In genomic region chr7:107057474-107057833, GRCh38 we compare ENCODE assay signal across 32 cellular contexts.
"Had no signal": no experiment of that assay in that cellular context is flagged by ENCODE, and none has a peak within 500 bp of the region (broad histone marks: within the 10 kb centered on the region; RNA-seq: fewer than 3 reads in every experiment).

No MANE protein-coding gene starts in this region.

- H3K27ac ChIP-seq: breast epithelium, colonic mucosa, epithelial cell of prostate, heart left ventricle, WERI-Rb-1 had no signal

- H3K4me1 ChIP-seq: breast epithelium, colonic mucosa, heart left ventricle had no signal

- H3K27me3 Mint-ChIP-seq: activated B cell treated with CpG ODN at 0.5 μM for 24 hours; activated CD8-positive, alpha-beta T cell treated with anti-CD3 and anti-CD28 coated beads for 36 hours; brain had no signal

- H3K27ac Mint-ChIP-seq: activated B cell treated with CpG ODN at 0.5 μM for 24 hours; activated CD8-positive, alpha-beta T cell treated with anti-CD3 and anti-CD28 coated beads for 36 hours; activated naive CD8-positive, alpha-beta T cell; activated T-helper 17 cell treated with anti-CD3 and anti-CD28 coated beads, Interleukin-2, amount 50 U/mL, for 72 hours; T-helper 17 cell; T-helper 2 cell treated with Interferon-gamma antibody and Interleukin-4, amounts not matched to agents 5 μg/mL and 100 μg/mL, for 36 hours had no signal

- H3K9me3 Mint-ChIP-seq: activated B cell treated with CpG ODN at 0.5 μM for 24 hours; activated CD8-positive, alpha-beta T cell treated with anti-CD3 and anti-CD28 coated beads for 36 hours; activated T-cell treated with anti-CD3 and anti-CD28 coated beads, Interleukin-2, amount 50 U/mL, for 4 hours; activated T-helper 17 cell treated with anti-CD3 and anti-CD28 coated beads, Interleukin-2, amount 50 U/mL, for 72 hours; T-helper 2 cell treated with Interferon-gamma antibody and Interleukin-4, amounts not matched to agents 5 μg/mL and 100 μg/mL, for 36 hours had no signal

- H3K27me3 ChIP-seq: breast epithelium, cardiac muscle cell, colonic mucosa, heart left ventricle had no signal

- H3K4me3 ChIP-seq: breast epithelium, cardiac muscle cell, colonic mucosa, heart left ventricle had no signal

- H3K36me3 Mint-ChIP-seq: activated naive CD8-positive, alpha-beta T cell had no signal

- H3K9me3 ChIP-seq: breast epithelium, colonic mucosa had no signal

- ATAC-seq: activated CD4-positive, CD25-positive, alpha-beta regulatory T cell treated with anti-CD3 and anti-CD28 coated beads, Interleukin-2, amount 50 U/mL, for 24 hours; activated CD8-positive, alpha-beta T cell treated with anti-CD3 and anti-CD28 coated beads for 36 hours; activated T-cell treated with anti-CD3 and anti-CD28 coated beads, Interleukin-2, amount 50 U/mL, for 4 hours; activated T-helper 17 cell treated with anti-CD3 and anti-CD28 coated beads, Interleukin-2, amount 50 U/mL, for 72 hours; heart left ventricle; T-helper 17 cell had no signal

- H3K4me1 Mint-ChIP-seq: activated B cell treated with CpG ODN at 0.5 μM for 24 hours; activated T-helper 17 cell treated with anti-CD3 and anti-CD28 coated beads, Interleukin-2, amount 50 U/mL, for 72 hours; T-helper 17 cell had no signal

- H3K4me3 Mint-ChIP-seq: activated B cell treated with CpG ODN at 0.5 μM for 24 hours; activated CD8-positive, alpha-beta T cell treated with anti-CD3 and anti-CD28 coated beads for 36 hours; activated naive CD8-positive, alpha-beta T cell; activated T-cell treated with anti-CD3 and anti-CD28 coated beads, Interleukin-2, amount 50 U/mL, for 4 hours; activated T-helper 17 cell treated with anti-CD3 and anti-CD28 coated beads, Interleukin-2, amount 50 U/mL, for 72 hours; brain; T-helper 17 cell; T-helper 2 cell treated with Interferon-gamma antibody and Interleukin-4, amounts not matched to agents 5 μg/mL and 100 μg/mL, for 36 hours had no signal

- H3K36me3 ChIP-seq: breast epithelium, cardiac muscle cell, colonic mucosa, heart left ventricle, WERI-Rb-1 had no signal

- DNase-seq: activated B cell treated with CpG ODN at 0.5 μM for 24 hours; activated CD4-positive, alpha-beta T cell treated with anti-CD3 and anti-CD28 coated beads for 48 hours; activated CD4-positive, alpha-beta T cell treated with anti-CD3 and anti-CD28 coated beads, Interleukin-2, amount 50 U/mL, for 1 hour; activated CD4-positive, alpha-beta T cell treated with anti-CD3 and anti-CD28 coated beads, Interleukin-2, amount 50 U/mL, for 48 hours; activated CD8-positive, alpha-beta memory T cell treated with anti-CD3 and anti-CD28 coated beads for 24 hours; activated CD8-positive, alpha-beta T cell treated with anti-CD3 and anti-CD28 coated beads for 36 hours; activated effector memory CD4-positive, alpha-beta T cell treated with Interleukin-2 at 50 U/mL for 16 hours; activated gamma-delta T cell treated with Interleukin-2 at 50 U/mL for 16 hours; activated naive CD4-positive, alpha-beta T cell treated with anti-CD3 and anti-CD28 coated beads, Interleukin-2, amount 50 U/mL, for 16 hours; activated naive CD4-positive, alpha-beta T cell treated with Interleukin-2 at 50 U/mL for 16 hours; activated T-cell treated with anti-CD3 and anti-CD28 coated beads, Interleukin-2, amount 50 U/mL, for 4 hours; amygdala; aorta; central memory CD4-positive, alpha-beta T cell; cerebellar nuclear complex; colonic mucosa; effector CD8-positive, alpha-beta T cell; foreskin fibroblast; glutamatergic neuron; heart left ventricle; T-helper 1 cell; T-helper 17 cell; T1000; WERI-Rb-1 had no signal
